ENCODE assay signal across 1 cellular context in genomic region chr7:102395958-102396709, GRCh38.
TF ChIP-seq lines count a peak whose summit lies in the region.

TSS of gene PRKRIP1 (plus strand) at chr7:102396363. CDS start at chr7:102396412, 49 bp downstream.

TF ChIP-seq in K562, 482 proteins besides CTCF, POLR2A, EP300 and RAD21 (continued from another document and continues in another):
- TF ChIP-seq PRDM10 (IDR thresholded peaks at IDR 0.05; ENCODE audit: partially characterized antibody) (peak; percentile 97), RBBP5 (IDR thresholded peaks at IDR 0.05; ENCODE audit: borderline replicate concordance, insufficient read depth, low read length, poor library complexity, severe bottlenecking) (peak; percentile 94), EHMT2 (IDR thresholded peaks at IDR 0.05) (no peak), BDP1 (IDR thresholded peaks at IDR 0.05; ENCODE audit: insufficient read depth, insufficient read length) (no peak), ZNF232 (CRISPR knock-in tag; IDR thresholded peaks at IDR 0.05) (no peak), PTRF (tag; IDR thresholded peaks at IDR 0.05) (no peak), NR2C2 (CRISPR knock-in tag; IDR thresholded peaks at IDR 0.05) (no peak), NR2C2 (tag; IDR thresholded peaks at IDR 0.05) (peak; percentile 23; the same call in 1 of the 2 replicates), CREBBP (IDR thresholded peaks at IDR 0.05; ENCODE audit: low read depth, low read length) (no peak), SUPT5H (IDR thresholded peaks at IDR 0.05) (peak; percentile 90), MXI1 (IDR thresholded peaks at IDR 0.05; ENCODE audit: low read depth, low read length) (peak; percentile 81), ZNF134 (CRISPR knock-in tag; conservative IDR thresholded peaks at IDR 0.05) (no peak), ZKSCAN1 (IDR thresholded peaks at IDR 0.05; ENCODE audit: low read depth, low read length) (peak; percentile 77; the same call in 1 of the 2 replicates), CBX3 (IDR thresholded peaks at IDR 0.05; ENCODE audit: borderline replicate concordance in 1 of 2, low read length in 2 of 2) (no peak), KDM2B (CRISPR knock-in tag; IDR thresholded peaks at IDR 0.05) (no peak), CREM (IDR thresholded peaks at IDR 0.05; ENCODE audit: low read depth) (peak; percentile 99), ZFP1 (CRISPR knock-in tag; IDR thresholded peaks at IDR 0.05) (no peak), GATA2 (CRISPR knock-in tag; IDR thresholded peaks at IDR 0.05) (no peak), SMAD4 (CRISPR knock-in tag; conservative IDR thresholded peaks at IDR 0.05) (no peak), ZHX1 (conservative IDR thresholded peaks at IDR 0.05; ENCODE audit: low read length) (peak; percentile 87; the same call in 1 of the 2 replicates), ZBED1 (IDR thresholded peaks at IDR 0.05) (0 out of 2 replicates have a peak, but pooled peaks have one; percentile 54), KDM5B (IDR thresholded peaks at IDR 0.05; ENCODE audit: insufficient replicate concordance, low read depth, low read length) (peak; percentile 44), XRCC5 (IDR thresholded peaks at IDR 0.05; ENCODE audit: low read depth, low read length) (0 out of 2 replicates have a peak, but pooled peaks have one; percentile 22), ZBTB17 (CRISPR knock-in tag; IDR thresholded peaks at IDR 0.05) (no peak; the same call in 1 of the 2 replicates), CREB1 (IDR thresholded peaks at IDR 0.05) (peak; percentile 98), CREB1 (CRISPR knock-in tag; IDR thresholded peaks at IDR 0.05) (peak; percentile 98), ELF2 (CRISPR knock-in tag; IDR thresholded peaks at IDR 0.05) (peak; percentile 60; the same call in 1 of the 2 replicates), KLF1 (tag; IDR thresholded peaks at IDR 0.05) (no peak), HNRNPK (IDR thresholded peaks at IDR 0.05; ENCODE audit: low read depth, low read length, poor library complexity, severe bottlenecking) (no peak), POU5F1 (IDR thresholded peaks at IDR 0.05; ENCODE audit: borderline replicate concordance, low read depth, low read length, partially characterized antibody) (peak; percentile 49), TEAD4 (IDR thresholded peaks at IDR 0.05; ENCODE audit: low read length) (peak; percentile 38; the same call in 1 of the 2 replicates), TEAD4 (CRISPR knock-in tag; IDR thresholded peaks at IDR 0.05; ENCODE audit: borderline replicate concordance) (no peak), ZNF639 (CRISPR knock-in tag; conservative IDR thresholded peaks at IDR 0.05 in 1 of 2, IDR thresholded peaks at IDR 0.05 in 1 of 2) (0 out of 4 replicates have a peak, but pooled peaks of 1 of the 2 experiments have one; percentile 30), FOXK1 (CRISPR knock-in tag; IDR thresholded peaks at IDR 0.05; ENCODE audit: borderline replicate concordance) (0 out of 2 replicates have a peak, but pooled peaks have one; percentile 75), IRF2 (CRISPR knock-in tag; IDR thresholded peaks at IDR 0.05) (no peak), E2F6 (IDR thresholded peaks at IDR 0.05; ENCODE audit: borderline replicate concordance in 1 of 2, extremely low read depth in 1 of 2, insufficient read depth in 1 of 2, insufficient read length in 1 of 2, low read depth in 1 of 2, low read length in 1 of 2, poor library complexity in 1 of 2, severe bottlenecking in 1 of 2) (peak in 1 of 2 experiments; percentile 29), SMC3 (conservative IDR thresholded peaks at IDR 0.05; ENCODE audit: insufficient read depth, low read depth, low read length) (0 out of 2 replicates have a peak, but pooled peaks have one; percentile 5), NEUROD1 (IDR thresholded peaks at IDR 0.05; ENCODE audit: borderline replicate concordance, low read depth, low read length, partially characterized antibody) (peak; percentile 48), ZBTB12 (CRISPR knock-in tag; IDR thresholded peaks at IDR 0.05) (peak; percentile 84), LCOR (CRISPR knock-in tag; IDR thresholded peaks at IDR 0.05) (no peak; the same call in 1 of the 2 replicates), CEBPB (tag; IDR thresholded peaks at IDR 0.05) (peak; percentile 87), ID3 (CRISPR knock-in tag; IDR thresholded peaks at IDR 0.05) (no peak), ID3 (tag; IDR thresholded peaks at IDR 0.05) (no peak), CEBPG (CRISPR knock-in tag; IDR thresholded peaks at IDR 0.05) (peak; percentile 41; the same call in 1 of the 2 replicates), CEBPG (tag; conservative IDR thresholded peaks at IDR 0.05 in 1 of 2, IDR thresholded peaks at IDR 0.05 in 1 of 2) (peak; percentile 36 to 56; a peak in 2 of 4 replicates), CHCHD3 (CRISPR knock-in tag; IDR thresholded peaks at IDR 0.05) (0 out of 2 replicates have a peak, but pooled peaks have one; percentile 55), EGR1 (conservative IDR thresholded peaks at IDR 0.05) (0 out of 2 replicates have a peak, but pooled peaks have one; percentile 27), HMGN3 (IDR thresholded peaks at IDR 0.05; ENCODE audit: borderline replicate concordance, extremely low read depth, insufficient read length, low read depth, low read length) (peak; percentile 99), ZSCAN32 (CRISPR knock-in tag; IDR thresholded peaks at IDR 0.05) (no peak), POLR2H (tag; IDR thresholded peaks at IDR 0.05; ENCODE audit: low read depth) (peak; percentile 75), RBM17 (IDR thresholded peaks at IDR 0.05; ENCODE audit: borderline replicate concordance, low read depth, low read length) (no peak), CAMTA2 (CRISPR knock-in tag; conservative IDR thresholded peaks at IDR 0.05) (0 out of 2 replicates have a peak, but pooled peaks have one; percentile 11), TAF1 (IDR thresholded peaks at IDR 0.05; ENCODE audit: control insufficient read depth, extremely low read depth, insufficient read depth, low read length, severe bottlenecking) (peak; percentile 35), ELF4 (CRISPR knock-in tag; IDR thresholded peaks at IDR 0.05) (no peak), PRPF4 (IDR thresholded peaks at IDR 0.05; ENCODE audit: insufficient read depth, low read depth, low read length, poor library complexity, severe bottlenecking) (no peak), HOXB6 (CRISPR knock-in tag; IDR thresholded peaks at IDR 0.05; ENCODE audit: borderline replicate concordance) (no peak), PHF20 (IDR thresholded peaks at IDR 0.05; ENCODE audit: partially characterized antibody) (peak; percentile 93), TOE1 (IDR thresholded peaks at IDR 0.05; ENCODE audit: borderline replicate concordance) (0 out of 2 replicates have a peak, but pooled peaks have one; percentile 41), TOE1 (CRISPR knock-in tag; IDR thresholded peaks at IDR 0.05; ENCODE audit: borderline replicate concordance, low read depth) (no peak), MCM3 (IDR thresholded peaks at IDR 0.05) (no peak), ZNF354B (CRISPR knock-in tag; IDR thresholded peaks at IDR 0.05) (no peak), ZNF695 (CRISPR knock-in tag; IDR thresholded peaks at IDR 0.05) (no peak), ZBTB43 (CRISPR knock-in tag; IDR thresholded peaks at IDR 0.05) (0 out of 2 replicates have a peak, but pooled peaks have one; percentile 37), ZNF212 (CRISPR knock-in tag; IDR thresholded peaks at IDR 0.05) (no peak), CXXC5 (CRISPR knock-in tag; IDR thresholded peaks at IDR 0.05) (peak; percentile 73), VEZF1 (CRISPR knock-in tag; IDR thresholded peaks at IDR 0.05) (peak; percentile 68)
